Comparison of ENCODE assay signal across 1 cellular context in genomic region chr20:53846640-53847039, GRCh38.
TF ChIP-seq lines count a peak whose summit lies in the region.

No MANE protein-coding gene starts in this region.

TF ChIP-seq in GM23338, 12 proteins besides CTCF, POLR2A, EP300 and RAD21 (continued from another document):
- TF ChIP-seq ZNF462 (CRISPR knock-in tag; IDR thresholded peaks at IDR 0.05), result no peak
